1 cellular context compared by ENCODE assay signal in the genomic region with DNA sequence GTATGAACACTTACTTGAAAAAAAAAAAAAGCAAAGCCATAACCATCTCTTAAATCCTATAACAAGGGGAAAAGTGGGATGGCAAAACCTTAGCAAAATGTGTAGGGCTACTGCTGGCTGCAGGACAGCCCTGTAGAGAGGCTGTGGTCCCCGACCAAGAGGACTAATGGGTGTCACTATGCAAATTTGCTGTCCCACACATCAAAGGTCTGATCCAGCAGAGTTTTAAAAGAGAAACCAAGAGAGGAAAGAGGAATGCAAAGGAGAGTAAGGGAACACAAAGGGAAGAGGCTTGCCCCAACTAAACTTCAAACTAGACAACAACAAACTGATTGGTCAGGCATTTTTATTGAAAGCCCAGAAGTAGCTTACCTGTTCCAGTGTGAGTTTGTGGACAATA.
TF ChIP-seq lines count a peak whose summit lies in the region.

No MANE protein-coding gene starts in this region.

TF ChIP-seq in H1, 55 proteins besides CTCF, POLR2A, EP300 and RAD21:
- TF ChIP-seq TAF7 (optimal IDR thresholded peaks at IDR 0.05; ENCODE audit: borderline replicate concordance, low read depth, low read length) = no peak
- TF ChIP-seq BACH1 (IDR thresholded peaks at IDR 0.05; ENCODE audit: low read length) = no peak
- no peak for TF ChIP-seq CEBPB (IDR thresholded peaks at IDR 0.05; ENCODE audit: low read depth, low read length)
- TF ChIP-seq EGR1 (IDR thresholded peaks at IDR 0.05; ENCODE audit: borderline replicate concordance, low read depth, low read length) = no peak
- no peak for TF ChIP-seq SIRT6 (IDR thresholded peaks at IDR 0.05; ENCODE audit: low read length)
- no peak for TF ChIP-seq ATF3 (IDR thresholded peaks at IDR 0.05; ENCODE audit: insufficient read depth, low read depth, low read length)
- TF ChIP-seq RFX5 (IDR thresholded peaks at IDR 0.05; ENCODE audit: borderline replicate concordance, low read depth, low read length) = no peak
- no peak for TF ChIP-seq SRF (IDR thresholded peaks at IDR 0.05; ENCODE audit: low read depth, low read length)
- TF ChIP-seq JUND (IDR thresholded peaks at IDR 0.05; ENCODE audit: low read length) = no peak
- TF ChIP-seq KDM4A (IDR thresholded peaks at IDR 0.05; ENCODE audit: low read depth, low read length, severe bottlenecking) = no peak
- TF ChIP-seq SP2 (IDR thresholded peaks at IDR 0.05; ENCODE audit: low read length) = no peak
- no peak for TF ChIP-seq SUZ12 (IDR thresholded peaks at IDR 0.05; ENCODE audit: low read length)
